ENCODE assay signal across 15 cellular contexts in the genomic region with DNA sequence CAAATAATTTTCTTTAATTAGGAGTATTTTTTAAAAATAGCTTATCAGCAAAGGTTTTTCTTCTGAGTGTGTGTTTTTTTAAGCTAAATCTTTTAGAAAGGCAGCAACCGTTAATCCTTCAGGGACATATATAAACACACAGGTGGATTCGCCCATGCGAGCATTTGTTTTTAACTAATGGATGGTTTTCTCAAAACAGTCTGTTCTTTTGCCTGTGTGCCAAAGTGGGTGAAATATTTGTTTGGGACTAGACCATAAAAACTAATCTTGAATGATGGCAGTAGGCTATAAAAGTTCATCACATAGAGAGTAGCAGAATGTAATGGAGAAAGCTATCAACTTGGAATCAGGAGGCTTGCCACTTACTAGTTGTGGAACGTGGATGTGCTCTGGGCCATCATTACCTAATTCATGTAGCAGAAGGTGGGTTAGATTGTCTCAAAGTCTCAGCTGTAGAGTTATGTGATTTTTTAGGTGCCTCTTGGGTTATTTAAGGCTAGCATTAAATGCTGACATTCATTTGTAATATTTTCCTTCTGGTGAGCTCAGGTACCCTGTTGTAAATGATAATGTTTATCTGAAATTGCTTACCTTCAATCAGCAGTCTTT.
"Had no signal": no experiment of that assay in that cellular context is flagged by ENCODE, and none has a peak within 500 bp of the region (broad histone marks: within the 10 kb centered on the region; RNA-seq: fewer than 3 reads in every experiment).

No MANE protein-coding gene starts in this region.

- H3K9me3 ChIP-seq: esophagus squamous epithelium, prostate gland, right atrium auricular region, stomach had no signal

- ATAC-seq: activated CD4-positive, CD25-positive, alpha-beta regulatory T cell treated with anti-CD3 and anti-CD28 coated beads, Interleukin-2, amount 50 U/mL, for 24 hours; activated CD8-positive, alpha-beta T cell treated with anti-CD3 and anti-CD28 coated beads, Interleukin-2, amount 10 ng/mL, durations not matched to agents 7 days and 5 days; effector memory CD8-positive, alpha-beta T cell; naive thymus-derived CD8-positive, alpha-beta T cell; T-cell had no signal

- H3K4me1 ChIP-seq: prostate gland had no signal

- H3K36me3 ChIP-seq: cardiac muscle cell, esophagus squamous epithelium, prostate gland, right atrium auricular region, stomach had no signal

- H3K27ac ChIP-seq: cardiac muscle cell, esophagus squamous epithelium, prostate gland, right atrium auricular region, stomach had no signal

- H3K4me3 ChIP-seq: cardiac muscle cell, esophagus squamous epithelium, prostate gland, right atrium auricular region, stomach had no signal

- H3K27me3 ChIP-seq: cardiac muscle cell, esophagus squamous epithelium, right atrium auricular region, stomach had no signal

- DNase-seq: activated CD4-positive, alpha-beta T cell treated with anti-CD3 and anti-CD28 coated beads, Interleukin-2, amount 10 ng/mL, durations not matched to agents 7 days and 5 days; activated CD8-positive, alpha-beta T cell treated with anti-CD3 and anti-CD28 coated beads, Interleukin-2, amount 10 ng/mL, durations not matched to agents 7 days and 5 days; activated effector memory CD4-positive, alpha-beta T cell treated with anti-CD3 and anti-CD28 coated beads, Interleukin-2, amount 50 U/mL, for 16 hours; activated T-cell treated with anti-CD3 and anti-CD28 coated beads, Interleukin-2, amount 50 U/mL, for 48 hours; effector memory CD8-positive, alpha-beta T cell; esophagus squamous epithelium; mesendoderm; naive thymus-derived CD8-positive, alpha-beta T cell; stomach; T-cell; T-helper 9 cell had no signal
